Comparison of ENCODE assay signal across 1 cellular context in the genomic region with DNA sequence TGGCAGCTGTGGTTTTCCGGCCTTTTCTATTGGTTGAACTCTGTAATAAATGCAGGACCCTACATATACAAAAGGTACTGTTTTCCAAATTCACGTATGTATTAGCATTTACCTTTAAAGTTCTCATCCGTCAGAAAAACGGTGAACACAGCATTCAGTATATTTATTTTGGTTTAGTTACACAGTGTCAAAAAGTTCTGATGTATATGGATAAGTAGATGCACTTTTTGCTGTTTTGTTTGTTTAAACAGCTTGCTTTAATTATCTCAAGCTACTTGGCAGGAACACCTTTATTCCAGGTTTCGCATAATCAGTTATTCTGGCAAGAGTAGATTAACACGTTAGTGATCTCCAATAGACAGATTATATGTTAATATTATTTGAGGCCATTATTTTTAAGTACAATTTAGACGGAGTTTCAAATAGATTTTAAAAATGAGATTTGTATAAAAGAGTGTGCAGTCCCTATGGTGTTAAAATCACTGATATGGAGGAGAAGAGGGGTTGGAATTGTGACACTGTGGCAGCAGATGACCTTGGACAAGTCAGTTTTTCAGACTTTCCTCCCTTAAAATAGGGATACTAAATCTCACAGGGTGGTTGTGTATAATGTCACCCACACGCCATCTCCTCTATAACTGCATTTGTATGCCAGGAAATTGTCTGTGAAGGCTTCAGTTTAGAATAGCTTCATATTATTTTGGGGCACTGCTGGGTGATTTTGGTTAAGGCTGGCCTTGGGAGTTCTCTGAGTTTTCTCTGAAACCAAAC.
A peak's percentile ranks its signal among the peaks of the same experiment; 100 is the strongest.
TF ChIP-seq lines count a peak whose summit lies in the region.

No MANE protein-coding gene starts in this region.

TF ChIP-seq in HepG2, 621 proteins besides CTCF, POLR2A, EP300 and RAD21:
- TF ChIP-seq POLR2AphosphoS2 (IDR thresholded peaks at IDR 0.05; ENCODE audit: low read depth, low read length) (peak; percentile 90; the same call in 1 of the 2 replicates), ARNT (IDR thresholded peaks at IDR 0.05) (no peak), ZSCAN21 (CRISPR knock-in tag; IDR thresholded peaks at IDR 0.05; ENCODE audit: borderline replicate concordance) (no peak), RBFOX2 (IDR thresholded peaks at IDR 0.05; ENCODE audit: low read depth, low read length) (peak; percentile 69), LCORL (IDR thresholded peaks at IDR 0.05) (no peak), LCORL (CRISPR knock-in tag; IDR thresholded peaks at IDR 0.05) (0 out of 2 replicates have a peak, but pooled peaks have one; percentile 5), SAP130 (CRISPR knock-in tag; IDR thresholded peaks at IDR 0.05; ENCODE audit: low read depth) (0 out of 2 replicates have a peak, but pooled peaks have one; percentile 0), THYN1 (CRISPR knock-in tag; IDR thresholded peaks at IDR 0.05; ENCODE audit: borderline replicate concordance, low read depth) (0 out of 2 replicates have a peak, but pooled peaks have one; percentile 37), NFYC (CRISPR knock-in tag; IDR thresholded peaks at IDR 0.05) (0 out of 2 replicates have a peak, but pooled peaks have one; percentile 8), KLF6 (CRISPR knock-in tag; IDR thresholded peaks at IDR 0.05) (0 out of 2 replicates have a peak, but pooled peaks have one; percentile 18), ZNF335 (CRISPR knock-in tag; IDR thresholded peaks at IDR 0.05) (0 out of 2 replicates have a peak, but pooled peaks have one; percentile 24), SSRP1 (CRISPR knock-in tag; IDR thresholded peaks at IDR 0.05) (peak; percentile 32; the same call in 1 of the 2 replicates), KLF16 (CRISPR knock-in tag; IDR thresholded peaks at IDR 0.05) (peak in 1 of 2 experiments; percentile 12; a peak in 1 of 4 replicates), FOXO1 (CRISPR knock-in tag; IDR thresholded peaks at IDR 0.05) (no peak), GZF1 (CRISPR knock-in tag; IDR thresholded peaks at IDR 0.05) (no peak), POLR2G (IDR thresholded peaks at IDR 0.05; ENCODE audit: low read depth, low read length) (peak; percentile 39), ZNF792 (CRISPR knock-in tag; IDR thresholded peaks at IDR 0.05) (peak; percentile 28; the same call in 1 of the 2 replicates)
- TF ChIP-seq, protein P1, sequence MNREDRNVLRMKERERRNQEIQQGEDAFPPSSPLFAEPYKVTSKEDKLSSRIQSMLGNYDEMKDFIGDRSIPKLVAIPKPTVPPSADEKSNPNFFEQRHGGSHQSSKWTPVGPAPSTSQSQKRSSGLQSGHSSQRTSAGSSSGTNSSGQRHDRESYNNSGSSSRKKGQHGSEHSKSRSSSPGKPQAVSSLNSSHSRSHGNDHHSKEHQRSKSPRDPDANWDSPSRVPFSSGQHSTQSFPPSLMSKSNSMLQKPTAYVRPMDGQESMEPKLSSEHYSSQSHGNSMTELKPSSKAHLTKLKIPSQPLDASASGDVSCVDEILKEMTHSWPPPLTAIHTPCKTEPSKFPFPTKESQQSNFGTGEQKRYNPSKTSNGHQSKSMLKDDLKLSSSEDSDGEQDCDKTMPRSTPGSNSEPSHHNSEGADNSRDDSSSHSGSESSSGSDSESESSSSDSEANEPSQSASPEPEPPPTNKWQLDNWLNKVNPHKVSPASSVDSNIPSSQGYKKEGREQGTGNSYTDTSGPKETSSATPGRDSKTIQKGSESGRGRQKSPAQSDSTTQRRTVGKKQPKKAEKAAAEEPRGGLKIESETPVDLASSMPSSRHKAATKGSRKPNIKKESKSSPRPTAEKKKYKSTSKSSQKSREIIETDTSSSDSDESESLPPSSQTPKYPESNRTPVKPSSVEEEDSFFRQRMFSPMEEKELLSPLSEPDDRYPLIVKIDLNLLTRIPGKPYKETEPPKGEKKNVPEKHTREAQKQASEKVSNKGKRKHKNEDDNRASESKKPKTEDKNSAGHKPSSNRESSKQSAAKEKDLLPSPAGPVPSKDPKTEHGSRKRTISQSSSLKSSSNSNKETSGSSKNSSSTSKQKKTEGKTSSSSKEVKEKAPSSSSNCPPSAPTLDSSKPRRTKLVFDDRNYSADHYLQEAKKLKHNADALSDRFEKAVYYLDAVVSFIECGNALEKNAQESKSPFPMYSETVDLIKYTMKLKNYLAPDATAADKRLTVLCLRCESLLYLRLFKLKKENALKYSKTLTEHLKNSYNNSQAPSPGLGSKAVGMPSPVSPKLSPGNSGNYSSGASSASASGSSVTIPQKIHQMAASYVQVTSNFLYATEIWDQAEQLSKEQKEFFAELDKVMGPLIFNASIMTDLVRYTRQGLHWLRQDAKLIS (CRISPR knock-in tag; IDR thresholded peaks at IDR 0.05): 0 out of 2 replicates have a peak, but pooled peaks have one; percentile 41
- TF ChIP-seq, protein P2, sequence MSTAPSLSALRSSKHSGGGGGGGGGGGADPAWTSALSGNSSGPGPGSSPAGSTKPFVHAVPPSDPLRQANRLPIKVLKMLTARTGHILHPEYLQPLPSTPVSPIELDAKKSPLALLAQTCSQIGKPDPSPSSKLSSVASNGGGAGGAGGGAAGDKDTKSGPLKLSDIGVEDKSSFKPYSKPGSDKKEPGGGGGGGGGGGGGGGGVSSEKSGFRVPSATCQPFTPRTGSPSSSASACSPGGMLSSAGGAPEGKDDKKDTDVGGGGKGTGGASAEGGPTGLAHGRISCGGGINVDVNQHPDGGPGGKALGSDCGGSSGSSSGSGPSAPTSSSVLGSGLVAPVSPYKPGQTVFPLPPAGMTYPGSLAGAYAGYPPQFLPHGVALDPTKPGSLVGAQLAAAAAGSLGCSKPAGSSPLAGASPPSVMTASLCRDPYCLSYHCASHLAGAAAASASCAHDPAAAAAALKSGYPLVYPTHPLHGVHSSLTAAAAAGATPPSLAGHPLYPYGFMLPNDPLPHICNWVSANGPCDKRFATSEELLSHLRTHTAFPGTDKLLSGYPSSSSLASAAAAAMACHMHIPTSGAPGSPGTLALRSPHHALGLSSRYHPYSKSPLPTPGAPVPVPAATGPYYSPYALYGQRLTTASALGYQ (CRISPR knock-in tag; IDR thresholded peaks at IDR 0.05): no peak
- TF ChIP-seq, protein P3, sequence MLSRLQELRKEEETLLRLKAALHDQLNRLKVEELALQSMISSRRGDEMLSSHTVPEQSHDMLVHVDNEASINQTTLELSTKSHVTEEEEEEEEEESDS (CRISPR knock-in tag; IDR thresholded peaks at IDR 0.05; ENCODE audit: borderline replicate concordance): 0 out of 2 replicates have a peak, but pooled peaks have one; percentile 20
- TF ChIP-seq, protein P4, sequence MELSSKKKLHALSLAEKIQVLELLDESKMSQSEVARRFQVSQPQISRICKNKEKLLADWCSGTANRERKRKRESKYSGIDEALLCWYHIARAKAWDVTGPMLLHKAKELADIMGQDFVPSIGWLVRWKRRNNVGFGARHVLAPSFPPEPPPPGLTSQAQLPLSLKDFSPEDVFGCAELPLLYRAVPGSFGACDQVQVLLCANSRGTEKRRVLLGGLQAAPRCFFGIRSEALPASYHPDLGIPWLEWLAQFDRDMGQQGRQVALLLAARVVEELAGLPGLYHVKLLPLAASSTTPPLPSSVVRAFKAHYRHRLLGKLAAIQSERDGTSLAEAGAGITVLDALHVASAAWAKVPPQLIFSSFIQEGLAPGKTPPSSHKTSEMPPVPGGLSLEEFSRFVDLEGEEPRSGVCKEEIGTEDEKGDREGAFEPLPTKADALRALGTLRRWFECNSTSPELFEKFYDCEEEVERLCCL (CRISPR knock-in tag; IDR thresholded peaks at IDR 0.05; ENCODE audit: borderline replicate concordance): no peak
- TF ChIP-seq, protein P5, sequence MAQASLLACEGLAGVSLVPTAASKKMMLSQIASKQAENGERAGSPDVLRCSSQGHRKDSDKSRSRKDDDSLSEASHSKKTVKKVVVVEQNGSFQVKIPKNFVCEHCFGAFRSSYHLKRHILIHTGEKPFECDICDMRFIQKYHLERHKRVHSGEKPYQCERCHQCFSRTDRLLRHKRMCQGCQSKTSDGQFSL (CRISPR knock-in tag; IDR thresholded peaks at IDR 0.05): no peak
TF ChIP-seq in HepG2: peak in this region for 14.
